ENCODE assay signal across 8 cellular contexts in the genomic region with DNA sequence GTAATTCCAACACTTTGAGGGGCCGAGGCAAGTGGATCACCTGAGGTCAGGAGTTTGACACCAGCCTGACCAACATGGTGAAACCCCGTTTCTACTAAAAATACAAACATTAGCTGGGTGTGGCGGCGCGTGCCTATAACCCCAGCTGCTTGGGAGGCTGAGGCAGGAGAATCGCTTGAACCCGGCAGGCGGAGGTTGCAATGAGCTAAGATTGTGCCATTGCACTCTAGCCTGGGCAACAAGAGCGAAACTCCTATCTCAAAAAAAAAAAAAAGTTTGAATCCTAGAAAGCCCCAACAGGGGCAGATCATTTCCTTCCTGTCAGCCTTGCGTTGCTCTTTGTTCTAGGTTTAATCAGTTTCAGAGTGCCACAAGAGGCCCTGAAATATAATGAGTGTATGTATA. TPM values are rescaled to one million over a fixed set of nuclear protein-coding genes. Genes with fewer than 3 reads are reported as not detected.
DNase-seq lines count a peak whose midpoint lies in the region; ATAC-seq, FAIRE-seq and TF ChIP-seq lines count a peak whose summit lies in the region.
"Not testable (repeated sequence)": the region's sequence is repeated elsewhere in the genome, so short reads cannot be mapped to it uniquely, and the experiment has no call there.

No MANE protein-coding gene starts in this region.

- H3K4me3 ChIP-seq in CD8-positive, alpha-beta T cell (ENCODE audit: low read depth, low read length); MM.1S (ENCODE audit: low read length); GM12878; right lobe of liver: not testable (repeated sequence)

- H3K4me1 ChIP-seq in CD8-positive, alpha-beta T cell (ENCODE audit: insufficient read depth, low read length): peaks cover 27% of the 10 kb centered on the region
- peaks cover 72% of the 10 kb centered on the region for H3K4me1 ChIP-seq in MM.1S (ENCODE audit: low read length)
- peaks cover 30% of the 10 kb centered on the region for H3K4me1 ChIP-seq in GM12878 (ENCODE audit: control insufficient read depth, insufficient read depth, low read length)
- peaks cover 0 to 81% (median 36%) of the 10 kb centered on the region in 4 donors for H3K4me1 ChIP-seq in right lobe of liver

- in situ Hi-C loops in GM12878 (cut with MboI): not testable (repeated sequence)

- TF ChIP-seq EP300 in GM12878 (IDR thresholded peaks at IDR 0.05; ENCODE audit: borderline replicate concordance in 1 of 2, control insufficient read depth in 1 of 2, low read depth in 2 of 2, low read length in 2 of 2): not testable (repeated sequence)

- not testable (repeated sequence) for H3K9me3 Mint-ChIP-seq in CD8-positive, alpha-beta T cell; activated CD8-positive, alpha-beta memory T cell treated with anti-CD3 and anti-CD28 coated beads, Interleukin-2, amount 10 ng/mL, durations not matched to agents 7 days and 5 days (ENCODE audit: low read depth)

- peaks cover 62% of the 10 kb centered on the region for H3K4me1 Mint-ChIP-seq in CD8-positive, alpha-beta T cell (ENCODE audit: low read depth)
- H3K4me1 Mint-ChIP-seq in T-helper 17 cell: peaks cover 35% of the 10 kb centered on the region
- peaks cover 30% of the 10 kb centered on the region for H3K4me1 Mint-ChIP-seq in activated CD8-positive, alpha-beta memory T cell treated with anti-CD3 and anti-CD28 coated beads, Interleukin-2, amount 10 ng/mL, durations not matched to agents 7 days and 5 days

- RAD21 ChIA-PET in GM12878 (lab: Charles Lee; ENCODE audit: unreplicated experiment): interaction anchor here (0.7 to 2.5 kb wide), 4 partner anchors 11 to 275 kb away, joined by 3 to 8 read pairs (median 5); a partner anchor contains a TSS

- H3K79me2 ChIP-seq in MM.1S (ENCODE audit: low read length) (peaks cover 85% of the 10 kb centered on the region), GM12878 (ENCODE audit: control insufficient read depth, insufficient read depth, low read length) (peaks cover 14% of the 10 kb centered on the region)

- TF ChIP-seq POLR2A in GM12878 (IDR thresholded peaks at IDR 0.05; ENCODE audit: low read depth, low read length); right lobe of liver (IDR thresholded peaks at IDR 0.05): not testable (repeated sequence)

- not testable (repeated sequence) for H2AFZ ChIP-seq in MM.1S (ENCODE audit: low read length); GM12878 (ENCODE audit: control insufficient read depth, low read depth, low read length)

- peaks cover 53% of the 10 kb centered on the region for H3F3A ChIP-seq in MM.1S (ENCODE audit: insufficient read depth, low read length)

- peak in 4 of 7 experiments; percentile 1 to 36 (median 16) for DNase-seq in CD8-positive, alpha-beta T cell
- DNase-seq in MM.1S: peak; percentile 93
- DNase-seq in T-helper 17 cell: peak in 1 of 3 donors; percentile 8
- DNase-seq in activated CD8-positive, alpha-beta memory T cell treated with anti-CD3 and anti-CD28 coated beads, Interleukin-2, amount 10 ng/mL, durations not matched to agents 7 days and 5 days; GM12878 (ENCODE audit: low read depth, low spot score): not testable (repeated sequence)
- DNase-seq in right lobe of liver: peak in 1 of 3 donors; percentile 17
- DNase-seq in stimulated activated naive CD4-positive, alpha-beta T cell (lab: John Stamatoyannopoulos, UW): peak in 4 of 6 experiments; percentile 3 to 60 (median 45)

- H3K27me3 ChIP-seq in CD8-positive, alpha-beta T cell (ENCODE audit: insufficient read depth, low read length); MM.1S (replicated peaks; ENCODE audit: insufficient read depth, low read length); GM12878 (replicated peaks in 1 of 2; ENCODE audit: control insufficient read depth in 2 of 2, insufficient read depth in 2 of 2, low read length in 1 of 2); right lobe of liver: not testable (repeated sequence)

- not testable (repeated sequence) for H3K9me2 ChIP-seq in MM.1S (replicated peaks; ENCODE audit: insufficient read depth, low read length)

- H3K27me3 Mint-ChIP-seq in CD8-positive, alpha-beta T cell (ENCODE audit: low read depth); T-helper 17 cell; activated CD8-positive, alpha-beta memory T cell treated with anti-CD3 and anti-CD28 coated beads, Interleukin-2, amount 10 ng/mL, durations not matched to agents 7 days and 5 days: not testable (repeated sequence)

- H3K27ac Mint-ChIP-seq in CD8-positive, alpha-beta T cell: peak overlapping the region; percentile 80
- H3K27ac Mint-ChIP-seq in T-helper 17 cell: peak overlapping the region; percentile 90
- peak overlapping the region; percentile 68 for H3K27ac Mint-ChIP-seq in activated CD8-positive, alpha-beta memory T cell treated with anti-CD3 and anti-CD28 coated beads, Interleukin-2, amount 10 ng/mL, durations not matched to agents 7 days and 5 days

- not testable (repeated sequence) for TF ChIP-seq RAD21 in GM12878 (IDR thresholded peaks at IDR 0.05; ENCODE audit: insufficient read depth, low read depth, low read length)

- not testable (repeated sequence) for FAIRE-seq in GM12878 (lab: Jason Lieb, UNC)

- SMC1A ChIA-PET in GM12878 (lab: Charles Lee; ENCODE audit: uncharacterized antibody, unreplicated experiment): interaction anchor here (0.7 to 2.5 kb wide), 9 partner anchors 8 to 538 kb away, joined by 3 to 12 read pairs (median 3); no protein-coding TSS in a partner anchor

- H4K20me1 ChIP-seq in MM.1S (ENCODE audit: insufficient read depth, low read length); GM12878 (ENCODE audit: control insufficient read depth, insufficient read depth): not testable (repeated sequence)

- peak overlapping the region; percentile 53; the same call in 1 of the 2 replicates for H3K4me2 ChIP-seq in MM.1S (ENCODE audit: low read depth, low read length)
- H3K4me2 ChIP-seq in GM12878 (ENCODE audit: control insufficient read depth, insufficient read depth): not testable (repeated sequence)

- not testable (repeated sequence) for H3K36me3 ChIP-seq in CD8-positive, alpha-beta T cell (ENCODE audit: insufficient read depth, low read length); MM.1S (replicated peaks; ENCODE audit: insufficient read depth, low read length); GM12878 (ENCODE audit: control insufficient read depth in 2 of 2, insufficient read depth in 2 of 2, low read length in 1 of 2); right lobe of liver

- POLR2A ChIA-PET in CD8-positive, alpha-beta T cell (lab: Charles Lee): interaction anchor here (0.6 to 0.7 kb wide), 2 partner anchors 10 to 43 kb away, joined by 3 to 5 read pairs; no protein-coding TSS in a partner anchor
- POLR2A ChIA-PET in GM12878 (lab: Charles Lee): interaction anchor here (0.6 to 1.5 kb wide), 3 partner anchors 10 to 351 kb away, joined by 4 to 7 read pairs (median 4); no protein-coding TSS in a partner anchor

- H3K9ac ChIP-seq in MM.1S (ENCODE audit: low read length): peak overlapping the region; percentile 39; the same call in 1 of the 2 replicates
- H3K9ac ChIP-seq in GM12878 (ENCODE audit: control insufficient read depth, insufficient read depth, low read length): not testable (repeated sequence)

- intact Hi-C loops in CD8-positive, alpha-beta T cell (cut with DNase I, micrococcal nuclease): loop anchor here in 1 of 2 experiments (5.0 kb wide), 1 partner anchor 93 kb away; no protein-coding TSS in a partner anchor
- intact Hi-C loops in GM12878 (cut with micrococcal nuclease; ENCODE audit: unreplicated experiment); right lobe of liver (cut with DNase I): not testable (repeated sequence)

- ATAC-seq in CD8-positive, alpha-beta T cell: peak; percentile 91
- peak; percentile 48 for ATAC-seq in GM18909 (IDR thresholded peaks at IDR 0.05; ENCODE audit: poor library complexity, unreplicated experiment)
- ATAC-seq in T-helper 17 cell: peak; percentile 97
- ATAC-seq in activated CD8-positive, alpha-beta memory T cell treated with anti-CD3 and anti-CD28 coated beads, Interleukin-2, amount 10 ng/mL, durations not matched to agents 7 days and 5 days: peak; percentile 84
- ATAC-seq in GM12878: peak; percentile 86
- ATAC-seq in right lobe of liver: peak in 2 of 4 donors; percentile 21 to 37

- peak overlapping the region; percentile 45 for H3K4me3 Mint-ChIP-seq in CD8-positive, alpha-beta T cell
- H3K4me3 Mint-ChIP-seq in T-helper 17 cell: peak overlapping the region; percentile 66
- not testable (repeated sequence) for H3K4me3 Mint-ChIP-seq in activated CD8-positive, alpha-beta memory T cell treated with anti-CD3 and anti-CD28 coated beads, Interleukin-2, amount 10 ng/mL, durations not matched to agents 7 days and 5 days

- WGBS in GM12878 (ENCODE audit: insufficient coverage, insufficient replicate concordance, low lambda C conversion rate, missing lambda C conversion rate): 10% methylated on average over 10 of the region's 10 CpGs
- WGBS in right lobe of liver (ENCODE audit: insufficient coverage, low coverage, low lambda C conversion rate, missing lambda C conversion rate): 27% methylated on average over 8 of the region's 10 CpGs

- BruUV-seq in GM12878 (replicated peaks; lab: Mats Ljungman, UMichigan): not testable (repeated sequence)

- H3K36me3 Mint-ChIP-seq in CD8-positive, alpha-beta T cell: peaks cover 47% of the 10 kb centered on the region
- H3K36me3 Mint-ChIP-seq in T-helper 17 cell (ENCODE audit: low read depth): not testable (repeated sequence)
- peaks cover 43% of the 10 kb centered on the region for H3K36me3 Mint-ChIP-seq in activated CD8-positive, alpha-beta memory T cell treated with anti-CD3 and anti-CD28 coated beads, Interleukin-2, amount 10 ng/mL, durations not matched to agents 7 days and 5 days

- H3K9me3 ChIP-seq in CD8-positive, alpha-beta T cell (ENCODE audit: low read length); MM.1S (replicated peaks; ENCODE audit: insufficient read depth, low read length); T-helper 17 cell (ENCODE audit: control insufficient read depth, low read length, poor library complexity, severe bottlenecking); GM12878 (replicated peaks; ENCODE audit: control insufficient read depth, insufficient read depth, low read length); right lobe of liver: not testable (repeated sequence)

- not testable (repeated sequence) for TF ChIP-seq CTCF in CD8-positive, alpha-beta T cell (IDR thresholded peaks at IDR 0.05); MM.1S (IDR thresholded peaks at IDR 0.05; ENCODE audit: low read length); GM12878 (IDR thresholded peaks at IDR 0.05 in 2 of 3, conservative IDR thresholded peaks at IDR 0.05 in 1 of 3; ENCODE audit: control insufficient read depth in 2 of 3, extremely low read depth in 1 of 3, insufficient read depth in 1 of 3, low read depth in 3 of 3, low read length in 3 of 3); right lobe of liver (IDR thresholded peaks at IDR 0.05)

- not testable (repeated sequence) for H3K27ac ChIP-seq in CD8-positive, alpha-beta T cell (ENCODE audit: low read depth, low read length)
- peak overlapping the region; percentile 96 for H3K27ac ChIP-seq in MM.1S (ENCODE audit: low read length)
- peak overlapping the region; percentile 76 for H3K27ac ChIP-seq in GM12878 (ENCODE audit: control insufficient read depth, insufficient read depth)
- H3K27ac ChIP-seq in right lobe of liver: peak overlapping the region; percentile 30 to 71 (median 65)

- CTCF ChIA-PET in CD8-positive, alpha-beta T cell (lab: Charles Lee): interaction anchor here (2.2 kb wide), 1 partner anchor 93 kb away, joined by 11 read pairs; no protein-coding TSS in a partner anchor
- CTCF ChIA-PET in activated CD8-positive, alpha-beta memory T cell treated with anti-CD3 and anti-CD28 coated beads, Interleukin-2, amount 10 ng/mL, durations not matched to agents 7 days and 5 days (lab: Charles Lee): interaction anchor here (0.6 to 3.4 kb wide), 3 partner anchors 68 to 120 kb away, joined by 3 to 21 read pairs (median 6); no protein-coding TSS in a partner anchor
- CTCF ChIA-PET in GM12878 (lab: Yijun Ruan, JAX): interaction anchor here (0.7 to 2.8 kb wide), 7 partner anchors 11 to 1504 kb away, joined by 3 to 15 read pairs (median 4); no protein-coding TSS in a partner anchor

RNA-seq across cellular contexts. Expression of a gene that starts 42.2 kb away (rescaled TPM):
- 10 to 100 TPM; 50.4 to 55.2 TPM for total RNA-seq in CD8-positive, alpha-beta T cell
- total RNA-seq in T-helper 17 cell (10 to 100 TPM; 44.4 to 53.4 TPM), GM12878 (2014; rRNA removed) (27.0 and 31.6 TPM in 2 replicates), GM12878 (2014; rRNA removed; fragmentation: Illumina TruSeq; extraction: Trizol) (42.7 and 46.1 TPM in 2 replicates), GM12878 (2021) (35.1 and 35.7 TPM in 2 replicates), right lobe of liver (10 to 100 TPM; 32.8 to 71.4 (median 44.1) TPM)
- total RNA-seq in activated CD8-positive, alpha-beta memory T cell treated with anti-CD3 and anti-CD28 coated beads, Interleukin-2, amount 10 ng/mL, durations not matched to agents 7 days and 5 days: 10 to 100 TPM; 51.6 to 57.9 TPM
- 80.0 and 100 TPM in 2 replicates for total RNA-seq in GM12878 (2013; cell fraction: nucleolus; rRNA removed)
- polyA plus RNA-seq in GM12878 (2011; ENCODE audit: low read depth): 10.0 TPM
- polyA plus RNA-seq in GM12878 (2011; rRNA removed) (14.1 and 20.4 TPM in 2 replicates), GM12878 (2014; fragmentation: Illumina TruSeq; extraction: Trizol) (27.7 and 32.8 TPM in 2 replicates), GM12878 (2014; fragmentation: Nextera tagmentation; extraction: Ambion mirVana) (1 to 10 TPM; 7.5 to 8.2 TPM), GM12878 (2014; rRNA removed) (11.9 and 15.7 TPM in 2 replicates), GM12878 (2016; fragmentation: Nextera tagmentation; extraction: Ambion mirVana) (10 to 100 TPM; 18.6 to 24.4 TPM)
- 5.6 and 8.3 TPM in 2 replicates for polyA plus RNA-seq in GM12878 (2011; cell fraction: cytosol; rRNA removed)
- 6.8 and 9.4 TPM in 2 replicates for polyA plus RNA-seq in GM12878 (2011; cell fraction: nucleus; rRNA removed)
- 12.9 and 15.3 TPM in 2 replicates for polyA plus RNA-seq in GM12878 (2012)
- polyA minus RNA-seq in GM12878 (2011; rRNA and poly(A)+ RNA removed): 14.8 and 33.3 TPM in 2 replicates
- 11.1 and 12.4 TPM in 2 replicates for polyA minus RNA-seq in GM12878 (2011; cell fraction: cytosol; rRNA and poly(A)+ RNA removed)
- polyA minus RNA-seq in GM12878 (2011; cell fraction: nucleus; rRNA and poly(A)+ RNA removed): 9.2 and 29.9 TPM in 2 replicates
